ENCODE assay signal across 22 cellular contexts in the genomic region with DNA sequence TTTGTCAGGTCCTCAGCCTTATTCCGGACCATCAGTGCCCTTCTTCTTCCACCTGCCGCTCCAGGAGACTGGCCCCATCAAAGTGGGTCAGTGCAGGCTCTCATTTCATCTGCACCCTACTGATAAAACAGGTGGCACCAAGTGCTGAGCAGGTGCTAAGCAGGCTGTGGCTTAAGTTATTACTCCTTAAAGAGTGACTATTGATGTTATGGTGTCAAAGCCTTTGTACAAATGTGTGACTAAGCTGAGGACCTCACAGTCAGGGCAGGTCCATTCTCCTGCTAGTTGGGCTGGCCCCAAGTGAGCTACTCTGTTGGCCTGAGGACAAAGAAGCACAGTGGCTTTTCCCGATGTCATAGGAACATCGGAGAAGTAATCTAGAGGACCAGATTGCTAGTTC. TPM values are rescaled to one million over a fixed set of nuclear protein-coding genes. Genes with fewer than 3 reads are reported as not detected.
DNase-seq lines count a peak whose midpoint lies in the region; ATAC-seq and TF ChIP-seq lines count a peak whose summit lies in the region.
"Had no signal": no experiment of that assay in that cellular context is flagged by ENCODE, and none has a peak within 500 bp of the region (broad histone marks: within the 10 kb centered on the region; RNA-seq: fewer than 3 reads in every experiment).

No MANE protein-coding gene starts in this region.

- no peak for TF ChIP-seq EP300 in gastroesophageal sphincter (IDR thresholded peaks at IDR 0.05)

- peak overlapping the region; percentile 50 for H2BK12ac ChIP-seq in trophoblast cell (ENCODE audit: low read length)

- H3K4ac ChIP-seq in trophoblast cell (ENCODE audit: low read depth, low read length) = no peak overlapping the region

- no peak for TF ChIP-seq CTCF in gastroesophageal sphincter (IDR thresholded peaks at IDR 0.05)
- TF ChIP-seq CTCF in BE2C (IDR thresholded peaks at IDR 0.05; ENCODE audit: low read depth, low read length) = no peak

- peaks cover 10 to 29% (median 23%) of the 10 kb centered on the region in 11 experiments; a peak in 20 of 22 replicates for H3K9me3 ChIP-seq in BLaER1 treated with 17β-estradiol and CSF1 and Interleukin-3, amounts not matched to agents 10 nM and 100 nM (replicated peaks in 1 of 11)
- H3K9me3 ChIP-seq in trophoblast cell (ENCODE audit: insufficient read depth, low read depth, low read length) (no peaks in the 10 kb centered on the region), gastroesophageal sphincter (no peaks in the 10 kb centered on the region), BE2C (no peaks in the 10 kb centered on the region)
- H3K9me3 ChIP-seq: SK-N-SH, transverse colon had no signal

- TF ChIP-seq POLR2A in gastroesophageal sphincter (IDR thresholded peaks at IDR 0.05) = no peak

- H3K4me3 ChIP-seq in BLaER1 treated with 17β-estradiol and CSF1 and Interleukin-3, amounts not matched to agents 10 nM and 100 nM = peak overlapping the region in 1 of 10 experiments; percentile 10; a peak in 2 of 20 replicates
- H3K4me3 ChIP-seq in trophoblast cell (ENCODE audit: low read depth, low read length) (no peak overlapping the region), H7 (ENCODE audit: insufficient read depth, low read depth, low read length) (no peak overlapping the region), gastroesophageal sphincter (no peak overlapping the region), BE2C (ENCODE audit: low read depth, low read length) (no peak overlapping the region)
- H3K4me3 ChIP-seq: cardiac muscle cell, transverse colon had no signal

- H2BK120ac ChIP-seq in trophoblast cell (ENCODE audit: insufficient read depth, low read length, poor library complexity) = no peak overlapping the region

- no peaks in the 10 kb centered on the region; a peak in 1 of 22 replicates for H3K27me3 ChIP-seq in BLaER1 treated with 17β-estradiol and CSF1 and Interleukin-3, amounts not matched to agents 10 nM and 100 nM
- H3K27me3 ChIP-seq in trophoblast cell (ENCODE audit: insufficient read depth, low read length) = no peaks in the 10 kb centered on the region
- no peaks in the 10 kb centered on the region for H3K27me3 ChIP-seq in H7 (ENCODE audit: control insufficient read depth, insufficient read depth, low read length)
- H3K27me3 ChIP-seq in gastroesophageal sphincter = no peaks in the 10 kb centered on the region
- H3K27me3 ChIP-seq in BE2C = no peaks in the 10 kb centered on the region
- H3K27me3 ChIP-seq: cardiac muscle cell, transverse colon had no signal

- no peak overlapping the region for H4K8ac ChIP-seq in trophoblast cell (ENCODE audit: low read depth, low read length)

- in situ Hi-C loops in G401 (cut with HindIII; ENCODE audit: low sequenced_read_pairs) = no loop called here

- no peak overlapping the region for H2BK5ac ChIP-seq in trophoblast cell (ENCODE audit: low read depth, low read length, poor library complexity)

- peak overlapping the region; percentile 51 to 97 (median 72); a peak in 18 of 22 replicates for H3K4me2 ChIP-seq in BLaER1 treated with 17β-estradiol and CSF1 and Interleukin-3, amounts not matched to agents 10 nM and 100 nM
- H3K4me2 ChIP-seq in trophoblast cell (ENCODE audit: low read length) = no peak overlapping the region
- H3K4me2 ChIP-seq: SK-N-SH had no signal

- no CpG with 5 or more reads among the region's 4 CpGs for WGBS in trophoblast cell (ENCODE audit: extremely low coverage, insufficient coverage, insufficient read length)
- 77 to 93% methylated on average over 4 of the region's 4 CpGs for WGBS in gastroesophageal sphincter (ENCODE audit: low coverage in 1 of 2), 2 donors

- H4K20me1 ChIP-seq in BLaER1 treated with 17β-estradiol and CSF1 and Interleukin-3, amounts not matched to agents 10 nM and 100 nM = no peaks in the 10 kb centered on the region

- DNase-seq in G401 (ENCODE audit: low spot score) (peak; percentile 50), trophoblast cell (no peak), H7 (no peak), retina (no peak), BE2C (no peak)
- DNase-seq: activated CD4-positive, alpha-beta T cell treated with anti-CD3 and anti-CD28 coated beads, Interleukin-2, amount 10 ng/mL, durations not matched to agents 24 days and 14 days; activated naive CD4-positive, alpha-beta T cell treated with anti-CD3 and anti-CD28 coated beads for 36 hours; activated T-cell treated with anti-CD3 and anti-CD28 coated beads, Interleukin-2, amount 50 U/mL, for 72 hours; amygdala; DMS153; glutamatergic neuron; NCI-H1436; NCI-H526; occipital lobe; SK-N-SH; transverse colon had no signal

- no peak overlapping the region for H3K23ac ChIP-seq in trophoblast cell (ENCODE audit: low read length)

- peaks cover 17% of the 10 kb centered on the region for H3K79me1 ChIP-seq in trophoblast cell (ENCODE audit: low read length)

- H4K12ac ChIP-seq in trophoblast cell (ENCODE audit: low read depth, low read length) = no peak overlapping the region

- H3K79me2 ChIP-seq in trophoblast cell (ENCODE audit: control insufficient read depth, insufficient read depth, low read length, poor library complexity) = no peaks in the 10 kb centered on the region

- no peak overlapping the region for H4K91ac ChIP-seq in trophoblast cell (ENCODE audit: low read depth, low read length)

- no peak overlapping the region for H3K18ac ChIP-seq in trophoblast cell (ENCODE audit: low read length)

- ATAC-seq in gastroesophageal sphincter = no peak
- ATAC-seq: activated T-cell treated with anti-CD3 and anti-CD28 coated beads, Interleukin-2, amount 50 U/mL, for 72 hours had no signal

- peak overlapping the region in 9 of 11 experiments; percentile 67 to 98 (median 90); a peak in 18 of 22 replicates for H3K27ac ChIP-seq in BLaER1 treated with 17β-estradiol and CSF1 and Interleukin-3, amounts not matched to agents 10 nM and 100 nM
- peak overlapping the region; percentile 23 for H3K27ac ChIP-seq in cingulate gyrus (ENCODE audit: low read depth, low read length)
- H3K27ac ChIP-seq in trophoblast cell (ENCODE audit: low read depth, low read length) = no peak overlapping the region
- peak overlapping the region in 1 of 4 donors; percentile 66 for H3K27ac ChIP-seq in gastroesophageal sphincter
- H3K27ac ChIP-seq: cardiac muscle cell, RWPE1, VCaP had no signal

- peak overlapping the region in 6 of 11 experiments; percentile 62 to 86 (median 80); a peak in 11 of 22 replicates for H3K9ac ChIP-seq in BLaER1 treated with 17β-estradiol and CSF1 and Interleukin-3, amounts not matched to agents 10 nM and 100 nM
- no peak overlapping the region for H3K9ac ChIP-seq in trophoblast cell (ENCODE audit: low read length)
- H3K9ac ChIP-seq: SK-N-SH had no signal

- H2AK5ac ChIP-seq in trophoblast cell (ENCODE audit: low read length) = no peak overlapping the region

- H2AFZ ChIP-seq in trophoblast cell (ENCODE audit: insufficient read depth, low read length, poor library complexity) = no peak overlapping the region

- no peak overlapping the region for H3K14ac ChIP-seq in trophoblast cell (ENCODE audit: low read length)

- H3K36me3 ChIP-seq in BLaER1 treated with 17β-estradiol and CSF1 and Interleukin-3, amounts not matched to agents 10 nM and 100 nM = no peaks in the 10 kb centered on the region; a peak in 1 of 22 replicates
- H3K36me3 ChIP-seq in trophoblast cell (ENCODE audit: control insufficient read depth in 1 of 2, insufficient read depth in 2 of 2, low read length in 2 of 2) (no peaks in the 10 kb centered on the region), H7 (replicated peaks; ENCODE audit: control insufficient read depth, insufficient read depth, low read length) (no peaks in the 10 kb centered on the region), gastroesophageal sphincter (no peaks in the 10 kb centered on the region), BE2C (no peaks in the 10 kb centered on the region)
- H3K36me3 ChIP-seq: cardiac muscle cell, transverse colon had no signal

- peaks cover 43 to 86% (median 72%) of the 10 kb centered on the region in 10 experiments for H3K4me1 ChIP-seq in BLaER1 treated with 17β-estradiol and CSF1 and Interleukin-3, amounts not matched to agents 10 nM and 100 nM
- peaks cover 6 to 19% of the 10 kb centered on the region in 2 experiments for H3K4me1 ChIP-seq in trophoblast cell (ENCODE audit: control insufficient read depth in 1 of 2, insufficient read depth in 2 of 2, low read length in 2 of 2)
- H3K4me1 ChIP-seq in gastroesophageal sphincter = peaks cover 0 to 11% (median 4%) of the 10 kb centered on the region in 3 donors
- no peaks in the 10 kb centered on the region for H3K4me1 ChIP-seq in BE2C
- H3K4me1 ChIP-seq: transverse colon had no signal

RNA-seq across cellular contexts. Expression of gene CALD1, which starts 11.2 kb away (rescaled TPM):
- total RNA-seq in G401 (2014; rRNA removed; shearing (Covaris generic)) = 0.55 and 1.9 TPM in 2 replicates
- 510 and 518 TPM in 2 replicates for polyA plus RNA-seq in trophoblast cell (2013)
- total RNA-seq in H7 (2014; rRNA removed; shearing (Covaris generic)) = 95.0 and 99.8 TPM in 2 replicates
- total RNA-seq in gastroesophageal sphincter = 1,000 to 10,000 TPM; 1,513 to 2,575 (median 1,808) TPM
- 43.9 TPM for polyA plus RNA-seq in BE2C (2012; ENCODE audit: insufficient read depth, insufficient read length, low read depth)

Comparison
In these comparisons a context has a peak if more than half of its experiments do, and no peak if none do; other contexts are left out.
1. RNA of gene CALD1, which starts 11.2 kb away (total RNA-seq): 1,513 to 2,575 TPM in gastroesophageal sphincter and 95.0 to 99.8 TPM in H7; 0.55 to 1.9 TPM in G401; every median in the first group is over 10 times any median in the second.